In the genomic region with DNA sequence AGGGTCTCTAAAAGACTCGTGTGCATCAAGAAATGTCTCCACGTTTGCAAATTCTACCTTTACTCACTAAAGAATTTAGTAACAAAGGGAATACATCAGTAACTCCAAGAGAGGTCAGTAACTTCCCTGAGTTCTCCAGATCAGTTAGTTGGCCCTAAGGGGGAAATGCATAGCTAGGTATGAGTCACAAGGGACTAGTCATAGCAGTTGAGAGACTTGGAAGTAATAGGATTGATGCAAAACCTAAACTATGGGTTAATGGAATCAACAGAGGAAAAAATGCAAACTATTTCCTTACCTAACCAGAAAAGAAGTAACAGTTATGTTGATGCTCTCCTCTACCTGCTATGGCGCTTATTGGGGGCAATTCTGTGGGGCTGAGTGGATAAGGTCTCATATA, we compare ENCODE assay signal across 18 cellular contexts.
DNase-seq lines count a peak whose midpoint lies in the region; ATAC-seq, FAIRE-seq and TF ChIP-seq lines count a peak whose summit lies in the region.
"Had no signal": no experiment of that assay in that cellular context is flagged by ENCODE, and none has a peak within 500 bp of the region (broad histone marks: within the 10 kb centered on the region; RNA-seq: fewer than 3 reads in every experiment).

No MANE protein-coding gene starts in this region.

- H3K27me3 Mint-ChIP-seq in HFFc6 (ENCODE audit: insufficient read depth) = no peaks in the 10 kb centered on the region
- no peaks in the 10 kb centered on the region for H3K27me3 Mint-ChIP-seq in WTC11 (ENCODE audit: low read depth)

- H3K9me3 ChIP-seq in A549 = no peaks in the 10 kb centered on the region
- no peaks in the 10 kb centered on the region for H3K9me3 ChIP-seq in uterus
- H3K9me3 ChIP-seq in gastroesophageal sphincter = no peaks in the 10 kb centered on the region

- H3K4me1 Mint-ChIP-seq in HFFc6 (ENCODE audit: low read depth) (no peaks in the 10 kb centered on the region), WTC11 (peaks cover 11% of the 10 kb centered on the region)

- POLR2A ChIA-PET in A549 (lab: Yijun Ruan, JAX) (no interaction called here), WTC11 (lab: Charles Lee) (no interaction called here)

- WGBS in A549 (ENCODE audit: missing lambda C conversion rate) = 0% methylated on average over 3 of the region's 3 CpGs
- WGBS in gastroesophageal sphincter (ENCODE audit: low coverage in 1 of 2), 2 donors = 73 to 100% methylated on average over 1 to 3 of the region's 3 CpGs

- H3K27ac Mint-ChIP-seq in HFFc6 = no peak overlapping the region
- H3K27ac Mint-ChIP-seq in WTC11 = no peak overlapping the region
- H3K27ac Mint-ChIP-seq: activated T-cell treated with anti-CD3 and anti-CD28 coated beads, Interleukin-2, amount 50 U/mL, for 72 hours; T-helper 1 cell treated with Interleukin-12 subunit alpha and Interleukin-12 subunit beta and Interleukin-4 antibody, amounts not matched to agents 30 μg/mL and 1 μg/mL, for 36 hours had no signal

- intact Hi-C loops in uterus (cut with DNase I; ENCODE audit: low total_unique reads) = no loop called here

- 0 out of 3 replicates have a peak overlapping the region, but pooled peaks have one; percentile 25 for H3K4me2 ChIP-seq in A549

- no peak overlapping the region for H3K27ac ChIP-seq in A549
- H3K27ac ChIP-seq in uterus = no peak overlapping the region
- H3K27ac ChIP-seq in gastroesophageal sphincter = no peak overlapping the region

- H3K9me3 Mint-ChIP-seq in HFFc6 (peaks cover 31% of the 10 kb centered on the region), WTC11 (peaks cover 10% of the 10 kb centered on the region)

- no peak for TF ChIP-seq RAD21 in A549 (conservative IDR thresholded peaks at IDR 0.05 in 1 of 2, IDR thresholded peaks at IDR 0.05 in 1 of 2)

- TF ChIP-seq CTCF in A549 (IDR thresholded peaks at IDR 0.05) (no peak), HFFc6 (IDR thresholded peaks at IDR 0.05) (no peak), WTC11 (IDR thresholded peaks at IDR 0.05) (no peak), uterus (IDR thresholded peaks at IDR 0.05) (no peak), gastroesophageal sphincter (IDR thresholded peaks at IDR 0.05) (no peak)

- H3K27me3 ChIP-seq in uterus (no peaks in the 10 kb centered on the region), gastroesophageal sphincter (no peaks in the 10 kb centered on the region)

- H3K36me3 ChIP-seq in uterus (no peaks in the 10 kb centered on the region), gastroesophageal sphincter (no peaks in the 10 kb centered on the region)

- TF ChIP-seq EP300 in A549 (IDR thresholded peaks at IDR 0.05) (no peak), gastroesophageal sphincter (IDR thresholded peaks at IDR 0.05) (no peak)

- CTCF ChIA-PET in A549 (lab: Yijun Ruan, JAX) (no interaction called here), WTC11 (lab: Charles Lee) (interaction anchor here (1.6 kb wide), 1 partner anchor 121 kb away, joined by 3 read pairs; no protein-coding TSS in a partner anchor)

- no peak for TF ChIP-seq POLR2A in A549 (IDR thresholded peaks at IDR 0.05; ENCODE audit: low read length)
- no peak for TF ChIP-seq POLR2A in uterus (IDR thresholded peaks at IDR 0.05)
- no peak for TF ChIP-seq POLR2A in gastroesophageal sphincter (IDR thresholded peaks at IDR 0.05)

- no peak overlapping the region for H3K4me3 ChIP-seq in A549
- no peak overlapping the region for H3K4me3 ChIP-seq in uterus
- no peak overlapping the region for H3K4me3 ChIP-seq in gastroesophageal sphincter

- no peaks in the 10 kb centered on the region for H3K36me3 Mint-ChIP-seq in HFFc6 (ENCODE audit: low read depth)
- no peaks in the 10 kb centered on the region for H3K36me3 Mint-ChIP-seq in WTC11

- H3K4me1 ChIP-seq in A549 = peaks cover 4% of the 10 kb centered on the region; the same call in 1 of the 3 replicates
- no peaks in the 10 kb centered on the region for H3K4me1 ChIP-seq in uterus
- H3K4me1 ChIP-seq in gastroesophageal sphincter = no peaks in the 10 kb centered on the region

- no peak overlapping the region for H3K4me3 Mint-ChIP-seq in HFFc6
- no peak overlapping the region for H3K4me3 Mint-ChIP-seq in WTC11
- H3K4me3 Mint-ChIP-seq: activated T-cell treated with anti-CD3 and anti-CD28 coated beads, Interleukin-2, amount 50 U/mL, for 72 hours; T-helper 1 cell treated with Interleukin-12 subunit alpha and Interleukin-12 subunit beta and Interleukin-4 antibody, amounts not matched to agents 30 μg/mL and 1 μg/mL, for 36 hours had no signal

- peak; percentile 12 to 16 for DNase-seq in A549 (ENCODE audit: low read depth in 1 of 2, low spot score in 1 of 2)
- peak; percentile 13 for DNase-seq in HFFc6
- no peak for DNase-seq in WTC11 (ENCODE audit: low spot score)
- peak; percentile 46 for DNase-seq in glomerular visceral epithelial cell (ENCODE audit: extremely low spot score)
- no peak for DNase-seq in uterus
- no peak for DNase-seq in COR-L47 (lab: John Stamatoyannopoulos, UW)
- DNase-seq in SIG-M5 (lab: John Stamatoyannopoulos, UW) = no peak
- DNase-seq: activated CD4-positive, alpha-beta T cell treated with anti-CD3 and anti-CD28 coated beads for 48 hours; activated T-cell treated with anti-CD3 and anti-CD28 coated beads, Interleukin-2, amount 50 U/mL, for 72 hours; anterior cingulate cortex; DMS53; effector CD8-positive, alpha-beta T cell; midbrain; MV-4-11; stimulated activated CD4-positive, alpha-beta T cell treated with anti-CD3 and anti-CD28 coated beads, Interleukin-15, amount 100 ng/mL, for 24 hours had no signal

- FAIRE-seq in A549 (lab: Jason Lieb, UNC) = no peak
- FAIRE-seq: GM12891 had no signal

- no peak; a peak in 1 of 6 replicates for ATAC-seq in A549
- peak; percentile 52; the same call in 1 of the 2 replicates for ATAC-seq in WTC11
- ATAC-seq in gastroesophageal sphincter = no peak
- ATAC-seq: activated T-cell treated with anti-CD3 and anti-CD28 coated beads, Interleukin-2, amount 50 U/mL, for 72 hours had no signal

TF ChIP-seq in A549, 52 proteins besides CTCF, POLR2A, EP300 and RAD21:
- TF ChIP-seq CEBPB (IDR thresholded peaks at IDR 0.05) (no peak), FOSL2 (IDR thresholded peaks at IDR 0.05) (no peak), FOSL2 (CRISPR knock-in tag; IDR thresholded peaks at IDR 0.05) (peak; percentile 26; the same call in 1 of the 2 replicates)
- TF ChIP-seq, protein P1, sequence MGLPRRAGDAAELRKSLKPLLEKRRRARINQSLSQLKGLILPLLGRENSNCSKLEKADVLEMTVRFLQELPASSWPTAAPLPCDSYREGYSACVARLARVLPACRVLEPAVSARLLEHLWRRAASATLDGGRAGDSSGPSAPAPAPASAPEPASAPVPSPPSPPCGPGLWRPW (IDR thresholded peaks at IDR 0.05) = no peak

TF ChIP-seq in WTC11, 78 proteins besides CTCF, POLR2A, EP300 and RAD21:
- TF ChIP-seq, protein P2, sequence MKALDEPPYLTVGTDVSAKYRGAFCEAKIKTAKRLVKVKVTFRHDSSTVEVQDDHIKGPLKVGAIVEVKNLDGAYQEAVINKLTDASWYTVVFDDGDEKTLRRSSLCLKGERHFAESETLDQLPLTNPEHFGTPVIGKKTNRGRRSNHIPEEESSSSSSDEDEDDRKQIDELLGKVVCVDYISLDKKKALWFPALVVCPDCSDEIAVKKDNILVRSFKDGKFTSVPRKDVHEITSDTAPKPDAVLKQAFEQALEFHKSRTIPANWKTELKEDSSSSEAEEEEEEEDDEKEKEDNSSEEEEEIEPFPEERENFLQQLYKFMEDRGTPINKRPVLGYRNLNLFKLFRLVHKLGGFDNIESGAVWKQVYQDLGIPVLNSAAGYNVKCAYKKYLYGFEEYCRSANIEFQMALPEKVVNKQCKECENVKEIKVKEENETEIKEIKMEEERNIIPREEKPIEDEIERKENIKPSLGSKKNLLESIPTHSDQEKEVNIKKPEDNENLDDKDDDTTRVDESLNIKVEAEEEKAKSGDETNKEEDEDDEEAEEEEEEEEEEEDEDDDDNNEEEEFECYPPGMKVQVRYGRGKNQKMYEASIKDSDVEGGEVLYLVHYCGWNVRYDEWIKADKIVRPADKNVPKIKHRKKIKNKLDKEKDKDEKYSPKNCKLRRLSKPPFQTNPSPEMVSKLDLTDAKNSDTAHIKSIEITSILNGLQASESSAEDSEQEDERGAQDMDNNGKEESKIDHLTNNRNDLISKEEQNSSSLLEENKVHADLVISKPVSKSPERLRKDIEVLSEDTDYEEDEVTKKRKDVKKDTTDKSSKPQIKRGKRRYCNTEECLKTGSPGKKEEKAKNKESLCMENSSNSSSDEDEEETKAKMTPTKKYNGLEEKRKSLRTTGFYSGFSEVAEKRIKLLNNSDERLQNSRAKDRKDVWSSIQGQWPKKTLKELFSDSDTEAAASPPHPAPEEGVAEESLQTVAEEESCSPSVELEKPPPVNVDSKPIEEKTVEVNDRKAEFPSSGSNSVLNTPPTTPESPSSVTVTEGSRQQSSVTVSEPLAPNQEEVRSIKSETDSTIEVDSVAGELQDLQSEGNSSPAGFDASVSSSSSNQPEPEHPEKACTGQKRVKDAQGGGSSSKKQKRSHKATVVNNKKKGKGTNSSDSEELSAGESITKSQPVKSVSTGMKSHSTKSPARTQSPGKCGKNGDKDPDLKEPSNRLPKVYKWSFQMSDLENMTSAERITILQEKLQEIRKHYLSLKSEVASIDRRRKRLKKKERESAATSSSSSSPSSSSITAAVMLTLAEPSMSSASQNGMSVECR (CRISPR knock-in tag; IDR thresholded peaks at IDR 0.05; ENCODE audit: borderline replicate concordance) = no peak

Comparison
In these comparisons a context has a peak if more than half of its experiments do, and no peak if none do; other contexts are left out.
1. DNase-seq: peak in A549 (2 of 2), HFFc6 (single experiment) and glomerular visceral epithelial cell (single experiment); none in WTC11 (single experiment), uterus (0 of 2), COR-L47 (single experiment) and SIG-M5 (single experiment).